In genomic region chr2:75491129-75491753, GRCh38 we compare ENCODE assay signal across 26 cellular contexts.
DNase-seq lines count a peak whose midpoint lies in the region; ATAC-seq and TF ChIP-seq lines count a peak whose summit lies in the region.
"Had no signal": no experiment of that assay in that cellular context is flagged by ENCODE, and none has a peak within 500 bp of the region (broad histone marks: within the 10 kb centered on the region; RNA-seq: fewer than 3 reads in every experiment).

No MANE protein-coding gene starts in this region.

- intact Hi-C loops in natural killer cell (cut with micrococcal nuclease): no loop called here

- ATAC-seq in natural killer cell: no peak
- ATAC-seq: activated CD8-positive, alpha-beta memory T cell treated with anti-CD3 and anti-CD28 coated beads, Interleukin-2, amount 10 ng/mL, durations not matched to agents 7 days and 5 days; activated T-helper 17 cell treated with anti-CD3 and anti-CD28 coated beads, Interleukin-2, amount 50 U/mL, for 72 hours; foreskin keratinocyte; left lung; naive thymus-derived CD4-positive, alpha-beta T cell; Panc1; T-helper 17 cell had no signal

- H3K9me3 Mint-ChIP-seq in natural killer cell: peaks cover 0 to 6% of the 10 kb centered on the region in 2 donors
- H3K9me3 Mint-ChIP-seq: activated T-helper 17 cell treated with anti-CD3 and anti-CD28 coated beads, Interleukin-2, amount 50 U/mL, for 72 hours; stimulated activated naive CD8-positive, alpha-beta T cell treated with anti-CD3 and anti-CD28 coated beads, Interleukin-15, Interleukin-2, amounts not matched to agents 100 ng/mL and 50 ng/mL, for 24 hours had no signal

- no peak overlapping the region for H3K4me3 ChIP-seq in astrocyte of the spinal cord (ENCODE audit: low read depth, low read length)
- H3K4me3 ChIP-seq: ascending aorta, hepatocyte, left lung, tibial artery had no signal

- H3K27ac Mint-ChIP-seq in natural killer cell: no peak overlapping the region
- H3K27ac Mint-ChIP-seq: activated CD8-positive, alpha-beta memory T cell treated with anti-CD3 and anti-CD28 coated beads, Interleukin-2, amount 10 ng/mL, durations not matched to agents 7 days and 5 days; activated naive CD8-positive, alpha-beta T cell; activated T-helper 17 cell treated with anti-CD3 and anti-CD28 coated beads, Interleukin-2, amount 50 U/mL, for 72 hours; immature natural killer cell; naive thymus-derived CD4-positive, alpha-beta T cell; stimulated activated naive CD8-positive, alpha-beta T cell treated with anti-CD3 and anti-CD28 coated beads, Interleukin-15, Interleukin-2, amounts not matched to agents 100 ng/mL and 50 ng/mL, for 24 hours; T-helper 17 cell had no signal

- H3K4me3 Mint-ChIP-seq in natural killer cell: no peak overlapping the region
- H3K4me3 Mint-ChIP-seq: activated CD8-positive, alpha-beta memory T cell treated with anti-CD3 and anti-CD28 coated beads, Interleukin-2, amount 10 ng/mL, durations not matched to agents 7 days and 5 days; activated naive CD8-positive, alpha-beta T cell; activated T-helper 17 cell treated with anti-CD3 and anti-CD28 coated beads, Interleukin-2, amount 50 U/mL, for 72 hours; immature natural killer cell; naive thymus-derived CD4-positive, alpha-beta T cell; stimulated activated naive CD8-positive, alpha-beta T cell treated with anti-CD3 and anti-CD28 coated beads, Interleukin-15, Interleukin-2, amounts not matched to agents 100 ng/mL and 50 ng/mL, for 24 hours; T-helper 17 cell had no signal

- in situ Hi-C loops in astrocyte of the spinal cord (cut with HindIII; ENCODE audit: low sequenced_read_pairs): no loop called here

- TF ChIP-seq CTCF in astrocyte of the spinal cord (IDR thresholded peaks at IDR 0.05; ENCODE audit: low read depth, low read length) (no peak), natural killer cell (IDR thresholded peaks at IDR 0.05) (no peak)

- no peaks in the 10 kb centered on the region for H3K36me3 Mint-ChIP-seq in natural killer cell
- H3K36me3 Mint-ChIP-seq: activated CD8-positive, alpha-beta memory T cell treated with anti-CD3 and anti-CD28 coated beads, Interleukin-2, amount 10 ng/mL, durations not matched to agents 7 days and 5 days; activated naive CD8-positive, alpha-beta T cell; immature natural killer cell had no signal

- no peaks in the 10 kb centered on the region for H3K4me1 Mint-ChIP-seq in natural killer cell
- H3K4me1 Mint-ChIP-seq: activated CD8-positive, alpha-beta memory T cell treated with anti-CD3 and anti-CD28 coated beads, Interleukin-2, amount 10 ng/mL, durations not matched to agents 7 days and 5 days; activated T-helper 17 cell treated with anti-CD3 and anti-CD28 coated beads, Interleukin-2, amount 50 U/mL, for 72 hours; immature natural killer cell; naive thymus-derived CD4-positive, alpha-beta T cell; T-helper 17 cell had no signal

- DNase-seq in AG20443 (ENCODE audit: low spot score) (peak; percentile 24), M059J (ENCODE audit: low read depth) (peak; percentile 90), astrocyte of the spinal cord (ENCODE audit: low read depth, low spot score) (peak; percentile 57), fibroblast of the conjunctiva (ENCODE audit: low read depth) (peak; percentile 60), UCSD-AML1 (lab: John Stamatoyannopoulos, UW; ENCODE audit: unreplicated experiment) (no peak), NCI-H526 (lab: John Stamatoyannopoulos, UW) (no peak), natural killer cell (no peak)
- DNase-seq in central memory CD4-positive, alpha-beta T cell: no peak
- DNase-seq: activated CD4-positive, alpha-beta T cell treated with anti-CD3 and anti-CD28 coated beads for 48 hours; activated CD8-positive, alpha-beta memory T cell treated with anti-CD3 and anti-CD28 coated beads, Interleukin-2, amount 10 ng/mL, durations not matched to agents 7 days and 5 days; BE2C; COR-L47; foreskin keratinocyte; immature natural killer cell; left lung; naive thymus-derived CD4-positive, alpha-beta T cell; NCI-H1436 treated with DMSO at 0.1 percent for 48 hours; NK-92 treated with Interleukin-12 subunit alpha and Interleukin-12 subunit beta, amount 100 ng/mL, for 24 hours; T-helper 17 cell; tibial artery had no signal

- H3K27me3 Mint-ChIP-seq in natural killer cell (ENCODE audit: low read depth in 2 of 2): peaks cover 8 to 11% of the 10 kb centered on the region in 2 donors

Comparison
In these comparisons a context has a peak if more than half of its experiments do, and no peak if none do; other contexts are left out.
1. DNase-seq: peak in AG20443 (single experiment), M059J (single experiment), astrocyte of the spinal cord (single experiment) and fibroblast of the conjunctiva (single experiment); none in UCSD-AML1 (single experiment), NCI-H526 (0 of 2), natural killer cell (single experiment) and central memory CD4-positive, alpha-beta T cell (single experiment).